ENCODE assay signal across 6 cellular contexts in genomic region chrX:154611146-154611545, GRCh38. TPM values are rescaled to one million over a fixed set of nuclear protein-coding genes. Genes with fewer than 3 reads are reported as not detected.
"Had no signal": no experiment of that assay in that cellular context is flagged by ENCODE, and none has a peak within 500 bp of the region (broad histone marks: within the 10 kb centered on the region; RNA-seq: fewer than 3 reads in every experiment).

No MANE protein-coding gene starts in this region.

RNA-seq across cellular contexts. Expression of gene CTAG1B, which starts 7.9 kb away (rescaled TPM):
- total RNA-seq: M059J, PC-3, Peyer's patch, Right ventricle myocardium superior, SJSA1 had no signal
- polyA plus RNA-seq: SK-N-SH had no signal

RNA-seq across cellular contexts. Expression of gene CTAG1A, which starts 26.2 kb away (rescaled TPM):
- total RNA-seq: M059J, PC-3, Peyer's patch, Right ventricle myocardium superior, SJSA1 had no signal
- polyA plus RNA-seq: SK-N-SH had no signal

RNA-seq across cellular contexts. Expression of gene CTAG2, which starts 42.2 kb away (rescaled TPM):
- total RNA-seq: M059J, PC-3, Peyer's patch, Right ventricle myocardium superior, SJSA1 had no signal
